ENCODE assay signal across 24 cellular contexts in the genomic region with DNA sequence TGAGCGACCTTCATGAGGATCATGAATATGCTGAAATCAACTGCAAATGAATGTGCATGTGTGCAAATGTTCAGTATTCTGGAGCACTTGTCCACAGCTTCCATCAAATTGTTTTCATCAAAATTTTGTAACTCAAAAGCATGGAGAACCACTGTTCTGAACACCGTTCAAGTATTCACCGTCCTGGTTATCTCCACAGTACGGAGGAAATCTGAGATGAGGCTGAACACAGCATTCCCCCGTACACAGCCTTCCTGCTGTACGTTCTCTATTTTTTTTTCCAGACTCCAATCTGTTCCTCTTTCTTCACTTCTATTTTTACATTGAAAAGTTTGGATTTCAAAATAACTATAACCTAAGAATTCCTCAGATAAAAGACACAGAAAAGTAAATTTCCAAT. TPM values are rescaled to one million over a fixed set of nuclear protein-coding genes. Genes with fewer than 3 reads are reported as not detected.
"Had no signal": no experiment of that assay in that cellular context is flagged by ENCODE, and none has a peak within 500 bp of the region (broad histone marks: within the 10 kb centered on the region; RNA-seq: fewer than 3 reads in every experiment).

No MANE protein-coding gene starts in this region.

- H3K4me3 Mint-ChIP-seq: activated CD4-positive, alpha-beta memory T cell treated with anti-CD3 and anti-CD28 coated beads, Interleukin-2, amount 10 ng/mL, durations not matched to agents 7 days and 5 days; activated CD8-positive, alpha-beta memory T cell treated with anti-CD3 and anti-CD28 coated beads, Interleukin-2, amount 10 ng/mL, durations not matched to agents 7 days and 5 days; activated naive CD8-positive, alpha-beta T cell treated with anti-CD3 and anti-CD28 coated beads for 36 hours; activated T-helper 17 cell treated with anti-CD3 and anti-CD28 coated beads, Interleukin-2, amount 50 U/mL, for 72 hours; dendritic cell treated with granulocyte-macrophage colony-stimulating factor and Interleukin-4, amounts not matched to agents 40 ng/mL and 50 ng/mL, for 4 days; T-helper 2 cell treated with Interferon-gamma antibody and Interleukin-4, amounts not matched to agents 5 μg/mL and 100 μg/mL, for 36 hours had no signal

- H3K36me3 ChIP-seq: esophagus squamous epithelium had no signal

- H3K9me3 ChIP-seq: esophagus squamous epithelium had no signal

- H3K4me3 ChIP-seq: esophagus squamous epithelium, SK-N-MC had no signal

- H3K4me1 ChIP-seq: esophagus squamous epithelium had no signal

- H3K4me1 Mint-ChIP-seq: activated CD4-positive, alpha-beta memory T cell treated with anti-CD3 and anti-CD28 coated beads, Interleukin-2, amount 10 ng/mL, durations not matched to agents 7 days and 5 days; activated CD8-positive, alpha-beta memory T cell treated with anti-CD3 and anti-CD28 coated beads, Interleukin-2, amount 10 ng/mL, durations not matched to agents 7 days and 5 days; activated naive CD8-positive, alpha-beta T cell treated with anti-CD3 and anti-CD28 coated beads for 36 hours; activated T-helper 17 cell treated with anti-CD3 and anti-CD28 coated beads, Interleukin-2, amount 50 U/mL, for 72 hours had no signal

- DNase-seq: activated CD4-positive, alpha-beta memory T cell treated with anti-CD3 and anti-CD28 coated beads, Interleukin-2, amount 10 ng/mL, durations not matched to agents 7 days and 5 days; activated CD4-positive, alpha-beta T cell treated with anti-CD3 and anti-CD28 coated beads for 48 hours; activated CD4-positive, CD25-positive, alpha-beta regulatory T cell; activated CD8-positive, alpha-beta memory T cell treated with anti-CD3 and anti-CD28 coated beads, Interleukin-2, amount 10 ng/mL, durations not matched to agents 7 days and 5 days; activated naive CD4-positive, alpha-beta T cell; activated naive CD8-positive, alpha-beta T cell treated with anti-CD3 and anti-CD28 coated beads for 36 hours; amniotic stem cell; effector memory CD4-positive, alpha-beta T cell; esophagus squamous epithelium; midbrain; occipital lobe; stimulated activated CD4-positive, alpha-beta T cell treated with anti-CD3 and anti-CD28 coated beads, Interleukin-2, amount 100 ng/mL, for 24 hours; stimulated activated naive CD8-positive, alpha-beta T cell treated with anti-CD3 and anti-CD28 coated beads, Interleukin-15, Interleukin-2, amounts not matched to agents 100 U/mL and 50 U/mL, for 24 hours had no signal

- H3K27me3 Mint-ChIP-seq: activated naive CD8-positive, alpha-beta T cell treated with anti-CD3 and anti-CD28 coated beads for 36 hours had no signal

- H3K27me3 ChIP-seq: esophagus squamous epithelium had no signal

- H3K36me3 Mint-ChIP-seq: activated CD8-positive, alpha-beta memory T cell treated with anti-CD3 and anti-CD28 coated beads, Interleukin-2, amount 10 ng/mL, durations not matched to agents 7 days and 5 days; activated naive CD8-positive, alpha-beta T cell treated with anti-CD3 and anti-CD28 coated beads for 36 hours; brain had no signal

- H3K27ac ChIP-seq: esophagus squamous epithelium, SK-N-MC had no signal

- H3K27ac Mint-ChIP-seq: activated CD4-positive, alpha-beta memory T cell treated with anti-CD3 and anti-CD28 coated beads, Interleukin-2, amount 10 ng/mL, durations not matched to agents 7 days and 5 days; activated CD8-positive, alpha-beta memory T cell treated with anti-CD3 and anti-CD28 coated beads, Interleukin-2, amount 10 ng/mL, durations not matched to agents 7 days and 5 days; activated naive CD8-positive, alpha-beta T cell treated with anti-CD3 and anti-CD28 coated beads for 36 hours; activated T-helper 17 cell treated with anti-CD3 and anti-CD28 coated beads, Interleukin-2, amount 50 U/mL, for 72 hours; dendritic cell treated with granulocyte-macrophage colony-stimulating factor and Interleukin-4, amounts not matched to agents 40 ng/mL and 50 ng/mL, for 4 days; T-helper 2 cell treated with Interferon-gamma antibody and Interleukin-4, amounts not matched to agents 5 μg/mL and 100 μg/mL, for 36 hours had no signal

- H3K9me3 Mint-ChIP-seq: activated CD4-positive, alpha-beta memory T cell treated with anti-CD3 and anti-CD28 coated beads, Interleukin-2, amount 10 ng/mL, durations not matched to agents 7 days and 5 days; activated naive CD8-positive, alpha-beta T cell treated with anti-CD3 and anti-CD28 coated beads for 36 hours; activated T-helper 17 cell treated with anti-CD3 and anti-CD28 coated beads, Interleukin-2, amount 50 U/mL, for 72 hours; dendritic cell treated with granulocyte-macrophage colony-stimulating factor and Interleukin-4, amounts not matched to agents 40 ng/mL and 50 ng/mL, for 4 days; T-helper 2 cell treated with Interferon-gamma antibody and Interleukin-4, amounts not matched to agents 5 μg/mL and 100 μg/mL, for 36 hours had no signal

RNA-seq across cellular contexts. Expression of a gene that starts 17.6 kb away (rescaled TPM):
- total RNA-seq: activated CD4-positive, alpha-beta memory T cell treated with anti-CD3 and anti-CD28 coated beads, Interleukin-2, amount 10 ng/mL, durations not matched to agents 7 days and 5 days; activated CD8-positive, alpha-beta memory T cell treated with anti-CD3 and anti-CD28 coated beads, Interleukin-2, amount 10 ng/mL, durations not matched to agents 7 days and 5 days; activated T-helper 17 cell treated with anti-CD3 and anti-CD28 coated beads, Interleukin-2, amount 50 U/mL, for 72 hours; endothelial cell of umbilical vein; glomerular endothelial cell; lung microvascular endothelial cell; myocyte had no signal
- polyA plus RNA-seq: endothelial cell of umbilical vein, keratinocyte, neural cell had no signal
